Comparison of ENCODE assay signal across 29 cellular contexts in genomic region chr11:64716471-64717267, GRCh38. TPM values are rescaled to one million over a fixed set of nuclear protein-coding genes. Genes with fewer than 3 reads are reported as not detected.
DNase-seq lines count a peak whose midpoint lies in the region; ATAC-seq, FAIRE-seq and TF ChIP-seq lines count a peak whose summit lies in the region.
"Had no signal": no experiment of that assay in that cellular context is flagged by ENCODE, and none has a peak within 500 bp of the region (broad histone marks: within the 10 kb centered on the region; RNA-seq: fewer than 3 reads in every experiment).

No MANE protein-coding gene starts in this region.

- H3K79me2 ChIP-seq in GM12878 (ENCODE audit: control insufficient read depth, insufficient read depth, low read length) = no peaks in the 10 kb centered on the region

- H3K4me1 ChIP-seq in HEK293 (ENCODE audit: control insufficient read depth, insufficient read depth, low read length) (no peaks in the 10 kb centered on the region), GM12878 (ENCODE audit: control insufficient read depth, insufficient read depth, low read length) (peaks cover 7% of the 10 kb centered on the region)
- H3K4me1 ChIP-seq: prostate gland, right lobe of liver, SJCRH30 had no signal

- H3K4me3 Mint-ChIP-seq in nephron progenitor cell = peak overlapping the region; percentile 13
- H3K4me3 Mint-ChIP-seq: activated CD4-positive, alpha-beta T cell treated with anti-CD3 and anti-CD28 coated beads, Interleukin-2, amount 10 ng/mL, durations not matched to agents 24 days and 14 days; activated naive CD8-positive, alpha-beta T cell treated with anti-CD3 and anti-CD28 coated beads, Interleukin-2, amount 50 U/mL, for 24 hours; activated T-cell treated with anti-CD3 and anti-CD28 coated beads, Interleukin-2, amount 50 U/mL, for 4 hours; T-cell; WTC11 had no signal

- H3K36me3 Mint-ChIP-seq in nephron progenitor cell (ENCODE audit: low read depth) = no peaks in the 10 kb centered on the region
- H3K36me3 Mint-ChIP-seq: T-cell, WTC11 had no signal

- POLR2A ChIA-PET in HEK293 (lab: Yijun Ruan, JAX) = interaction anchor here (0.6 kb wide), 1 partner anchor 618 kb away, joined by 4 read pairs; no protein-coding TSS in a partner anchor
- POLR2A ChIA-PET in GM12878 (lab: Charles Lee) = interaction anchor here (1.0 kb wide), 1 partner anchor 13 kb away, joined by 3 read pairs; no protein-coding TSS in a partner anchor

- ATAC-seq in GM12878 = peak; percentile 37
- no peak for ATAC-seq in GM19324 (IDR thresholded peaks at IDR 0.05; ENCODE audit: low FRiP score, unreplicated experiment)
- ATAC-seq: activated naive CD8-positive, alpha-beta T cell treated with anti-CD3 and anti-CD28 coated beads, Interleukin-2, amount 50 U/mL, for 24 hours; activated T-cell treated with anti-CD3 and anti-CD28 coated beads, Interleukin-2, amount 50 U/mL, for 4 hours; right lobe of liver; T-cell; WTC11 had no signal

- H2AFZ ChIP-seq in GM12878 (ENCODE audit: control insufficient read depth, low read depth, low read length) = no peak overlapping the region

- CTCF ChIA-PET in HEK293 (lab: Yijun Ruan, JAX) = interaction anchor here (0.5 to 2.6 kb wide), 4 partner anchors 28 to 399 kb away, joined by 3 to 11 read pairs (median 4); partner anchors contain the start of genes PRDX5 and TRMT112
- CTCF ChIA-PET in GM12878 (lab: Yijun Ruan, JAX) = interaction anchor here (1.9 to 6.7 kb wide), 2 partner anchors 18 to 28 kb away, joined by 7 to 58 read pairs; no protein-coding TSS in a partner anchor

- H3K9me3 Mint-ChIP-seq in nephron progenitor cell = no peaks in the 10 kb centered on the region
- H3K9me3 Mint-ChIP-seq: activated CD4-positive, alpha-beta T cell treated with anti-CD3 and anti-CD28 coated beads, Interleukin-2, amount 10 ng/mL, durations not matched to agents 24 days and 14 days; activated naive CD8-positive, alpha-beta T cell treated with anti-CD3 and anti-CD28 coated beads, Interleukin-2, amount 50 U/mL, for 24 hours; activated T-cell treated with anti-CD3 and anti-CD28 coated beads, Interleukin-2, amount 50 U/mL, for 4 hours; T-cell; WTC11 had no signal

- peaks cover 52% of the 10 kb centered on the region for H3K4me1 Mint-ChIP-seq in nephron progenitor cell

- no peak for TF ChIP-seq EP300 in GM12878 (IDR thresholded peaks at IDR 0.05; ENCODE audit: borderline replicate concordance in 1 of 2, control insufficient read depth in 1 of 2, low read depth in 2 of 2, low read length in 2 of 2)

- BruUV-seq in GM12878 (replicated peaks; lab: Mats Ljungman, UMichigan) = no TSS peak

- intact Hi-C loops in GM12878 (cut with micrococcal nuclease; ENCODE audit: unreplicated experiment) = no loop called here

- DNase-seq in GM12878 (ENCODE audit: low read depth, low spot score) (no peak), nephron progenitor cell (peak; percentile 57), frontal cortex (ENCODE audit: low spot score in 2 of 2) (no peak), NCI-H82 treated with DMSO at 0.1 percent for 48 hours (lab: John Stamatoyannopoulos, UW; ENCODE audit: unreplicated experiment) (no peak), LoVo (ENCODE audit: low spot score) (no peak)
- DNase-seq: activated CD4-positive, alpha-beta T cell treated with anti-CD3 and anti-CD28 coated beads, Interleukin-2, amount 10 ng/mL, durations not matched to agents 24 days and 14 days; activated gamma-delta T cell; activated naive CD8-positive, alpha-beta T cell treated with anti-CD3 and anti-CD28 coated beads, Interleukin-2, amount 50 U/mL, for 24 hours; activated T-cell treated with anti-CD3 and anti-CD28 coated beads, Interleukin-2, amount 50 U/mL, for 4 hours; effector CD8-positive, alpha-beta T cell; HCEC 1CT; Karpas-422; left ventricle myocardium inferior; mesenchymal stem cell; NCI-H2107; NCI-H345; right lobe of liver; SJCRH30; stimulated activated CD4-positive, alpha-beta T cell treated with anti-CD3 and anti-CD28 coated beads, Interleukin-12 subunit alpha, Interleukin-12 subunit beta, amount 100 ng/mL, for 4 hours; stimulated activated CD4-positive, alpha-beta T cell treated with anti-CD3 and anti-CD28 coated beads, Interleukin-2, amount 100 ng/mL, for 48 hours; T-cell had no signal

- H3K27ac ChIP-seq in HEK293 (ENCODE audit: extremely low read depth, low read depth, low read length) (no peak overlapping the region), GM12878 (ENCODE audit: control insufficient read depth, insufficient read depth) (no peak overlapping the region)
- H3K27ac ChIP-seq: coronary artery, epithelial cell of prostate, left ventricle myocardium inferior, prostate gland, right lobe of liver, SJCRH30, tibial nerve had no signal

- H3K9me3 ChIP-seq in HEK293 (ENCODE audit: control insufficient read depth, insufficient read depth, low read depth, low read length) = no peaks in the 10 kb centered on the region
- no peaks in the 10 kb centered on the region for H3K9me3 ChIP-seq in GM12878 (replicated peaks; ENCODE audit: control insufficient read depth, insufficient read depth, low read length)
- H3K9me3 ChIP-seq: left ventricle myocardium inferior, prostate gland, right lobe of liver, SJCRH30, tibial nerve had no signal

- 10% methylated on average over 20 of the region's 21 CpGs for WGBS in GM12878 (ENCODE audit: insufficient coverage, insufficient replicate concordance, low lambda C conversion rate, missing lambda C conversion rate)

- no peak for TF ChIP-seq POLR2A in GM12878 (IDR thresholded peaks at IDR 0.05; ENCODE audit: low read depth, low read length)

- H3K4me3 ChIP-seq in HEK293 (ENCODE audit: low read depth, low read length) = no peak overlapping the region
- H3K4me3 ChIP-seq in GM12878 = no peak overlapping the region
- H3K4me3 ChIP-seq: coronary artery, left ventricle myocardium inferior, prostate gland, right lobe of liver, SJCRH30, tibial nerve had no signal

- H3K27me3 ChIP-seq in GM12878 (replicated peaks in 1 of 2; ENCODE audit: control insufficient read depth in 2 of 2, insufficient read depth in 2 of 2, low read length in 1 of 2) = peaks cover 3 to 7% of the 10 kb centered on the region in 2 experiments; a peak in 3 of 4 replicates

- no peaks in the 10 kb centered on the region for H3K36me3 ChIP-seq in HEK293 (ENCODE audit: control insufficient read depth in 2 of 2, insufficient read depth in 1 of 2, low read length in 2 of 2)
- H3K36me3 ChIP-seq in GM12878 (ENCODE audit: control insufficient read depth in 2 of 2, insufficient read depth in 2 of 2, low read length in 1 of 2) = no peaks in the 10 kb centered on the region; a peak in 1 of 4 replicates
- H3K36me3 ChIP-seq: left ventricle myocardium inferior, prostate gland, right lobe of liver, SJCRH30, tibial nerve had no signal

- H3K27me3 Mint-ChIP-seq in nephron progenitor cell (ENCODE audit: low read depth, poor library complexity) = peaks cover 96% of the 10 kb centered on the region

- RAD21 ChIA-PET in GM12878 (lab: Charles Lee; ENCODE audit: unreplicated experiment) = interaction anchor here (0.5 to 2.6 kb wide), 7 partner anchors 13 to 618 kb away, joined by 3 to 12 read pairs (median 3); no protein-coding TSS in a partner anchor

- in situ Hi-C loops in GM12878 (cut with MboI) = no loop called here

- TF ChIP-seq RAD21 in GM12878 (IDR thresholded peaks at IDR 0.05; ENCODE audit: insufficient read depth, low read depth, low read length) = no peak

- H3K27ac Mint-ChIP-seq in nephron progenitor cell = no peak overlapping the region
- H3K27ac Mint-ChIP-seq: activated CD4-positive, alpha-beta T cell treated with anti-CD3 and anti-CD28 coated beads, Interleukin-2, amount 10 ng/mL, durations not matched to agents 24 days and 14 days; activated naive CD8-positive, alpha-beta T cell treated with anti-CD3 and anti-CD28 coated beads, Interleukin-2, amount 50 U/mL, for 24 hours had no signal

- FAIRE-seq in GM12878 (lab: Jason Lieb, UNC) = no peak
- FAIRE-seq in frontal cortex (lab: Jason Lieb, UNC) = no peak
- FAIRE-seq: astrocyte had no signal

- H4K20me1 ChIP-seq in GM12878 (ENCODE audit: control insufficient read depth, insufficient read depth) = no peaks in the 10 kb centered on the region

- no peak overlapping the region for H3K9ac ChIP-seq in GM12878 (ENCODE audit: control insufficient read depth, insufficient read depth, low read length)

- SMC1A ChIA-PET in GM12878 (lab: Charles Lee; ENCODE audit: uncharacterized antibody, unreplicated experiment) = interaction anchor here (1.5 to 1.7 kb wide), 2 partner anchors 22 to 28 kb away, joined by 3 to 4 read pairs; no protein-coding TSS in a partner anchor

- H3K4me2 ChIP-seq in GM12878 (ENCODE audit: control insufficient read depth, insufficient read depth) = no peak overlapping the region

- no peak for TF ChIP-seq CTCF in HEK293 (tag by site-specific recombination; IDR thresholded peaks at IDR 0.05)
- no peak for TF ChIP-seq CTCF in GM12878 (IDR thresholded peaks at IDR 0.05 in 2 of 3, conservative IDR thresholded peaks at IDR 0.05 in 1 of 3; ENCODE audit: control insufficient read depth in 2 of 3, extremely low read depth in 1 of 3, insufficient read depth in 1 of 3, low read depth in 3 of 3, low read length in 3 of 3)
- TF ChIP-seq CTCF in nephron progenitor cell (IDR thresholded peaks at IDR 0.05) = no peak

RNA-seq across cellular contexts. Expression of gene NRXN2, which starts 6.3 kb away (rescaled TPM):
- 1.8 and 2.7 TPM in 2 replicates for total RNA-seq in GM12878 (2013; cell fraction: nucleolus; rRNA removed)
- 0.06 TPM in 1 of 2 replicates, not detected in the other for total RNA-seq in GM12878 (2014; rRNA removed)
- total RNA-seq in GM12878 (2014; rRNA removed; fragmentation: Illumina TruSeq; extraction: Trizol) = 0.18 and 0.22 TPM in 2 replicates
- total RNA-seq in GM12878 (2021) = 0.29 and 0.74 TPM in 2 replicates
- not detected for polyA plus RNA-seq in GM12878 (2011; ENCODE audit: low read depth)
- polyA plus RNA-seq in GM12878 (2011; rRNA removed) = 1.1 and 1.4 TPM in 2 replicates
- polyA plus RNA-seq in GM12878 (2011; cell fraction: cytosol; rRNA removed) = 2.2 and 2.7 TPM in 2 replicates
- 8.3 and 17.7 TPM in 2 replicates for polyA plus RNA-seq in GM12878 (2011; cell fraction: nucleus; rRNA removed)
- 0.11 and 0.32 TPM in 2 replicates for polyA plus RNA-seq in GM12878 (2012)
- 0.09 TPM in 1 of 2 replicates, not detected in the other for polyA plus RNA-seq in GM12878 (2014; fragmentation: Illumina TruSeq; extraction: Trizol)
- under 1 TPM; 0.03 to 0.07 TPM for polyA plus RNA-seq in GM12878 (2014; fragmentation: Nextera tagmentation; extraction: Ambion mirVana)
- 0.08 and 0.28 TPM in 2 replicates for polyA plus RNA-seq in GM12878 (2014; rRNA removed)
- under 1 TPM; 0.24 to 0.52 TPM for polyA plus RNA-seq in GM12878 (2016; fragmentation: Nextera tagmentation; extraction: Ambion mirVana)
- polyA minus RNA-seq in GM12878 (2011; rRNA and poly(A)+ RNA removed) = 11.6 and 16.6 TPM in 2 replicates
- 9.4 and 11.8 TPM in 2 replicates for polyA minus RNA-seq in GM12878 (2011; cell fraction: cytosol; rRNA and poly(A)+ RNA removed)
- 5.4 and 16.4 TPM in 2 replicates for polyA minus RNA-seq in GM12878 (2011; cell fraction: nucleus; rRNA and poly(A)+ RNA removed)
- total RNA-seq in frontal cortex = 204 TPM

RNA-seq across cellular contexts. Expression of gene RASGRP2, which starts 27.3 kb away (rescaled TPM):
- total RNA-seq in GM12878 (2013; cell fraction: nucleolus; rRNA removed) = 17.4 and 18.5 TPM in 2 replicates
- 5.5 and 6.8 TPM in 2 replicates for total RNA-seq in GM12878 (2014; rRNA removed)
- total RNA-seq in GM12878 (2014; rRNA removed; fragmentation: Illumina TruSeq; extraction: Trizol) = 1.7 and 3.0 TPM in 2 replicates
- 8.3 and 9.0 TPM in 2 replicates for total RNA-seq in GM12878 (2021)
- polyA plus RNA-seq in GM12878 (2011; ENCODE audit: low read depth) = 4.3 TPM
- 3.0 and 6.2 TPM in 2 replicates for polyA plus RNA-seq in GM12878 (2011; rRNA removed)
- polyA plus RNA-seq in GM12878 (2011; cell fraction: cytosol; rRNA removed) = 6.3 and 8.3 TPM in 2 replicates
- polyA plus RNA-seq in GM12878 (2011; cell fraction: nucleus; rRNA removed) = 39.4 and 45.3 TPM in 2 replicates
- 7.1 and 14.4 TPM in 2 replicates for polyA plus RNA-seq in GM12878 (2012)
- polyA plus RNA-seq in GM12878 (2014; fragmentation: Illumina TruSeq; extraction: Trizol) = 2.6 and 2.7 TPM in 2 replicates
- polyA plus RNA-seq in GM12878 (2014; fragmentation: Nextera tagmentation; extraction: Ambion mirVana) = under 1 TPM; 0.26 to 0.66 TPM
- 7.0 and 11.2 TPM in 2 replicates for polyA plus RNA-seq in GM12878 (2014; rRNA removed)
- 1 to 10 TPM; 4.5 to 6.4 TPM for polyA plus RNA-seq in GM12878 (2016; fragmentation: Nextera tagmentation; extraction: Ambion mirVana)
- 2.6 and 3.7 TPM in 2 replicates for polyA minus RNA-seq in GM12878 (2011; rRNA and poly(A)+ RNA removed)
- polyA minus RNA-seq in GM12878 (2011; cell fraction: cytosol; rRNA and poly(A)+ RNA removed) = 2.1 and 3.2 TPM in 2 replicates
- polyA minus RNA-seq in GM12878 (2011; cell fraction: nucleus; rRNA and poly(A)+ RNA removed) = 5.0 and 6.9 TPM in 2 replicates
- 24.9 TPM for total RNA-seq in frontal cortex

RNA-seq across cellular contexts. Expression of gene PYGM, which starts 43.1 kb away (rescaled TPM):
- 2.2 and 3.1 TPM in 2 replicates for total RNA-seq in GM12878 (2013; cell fraction: nucleolus; rRNA removed)
- total RNA-seq in GM12878 (2014; rRNA removed) = 0.27 and 0.34 TPM in 2 replicates
- 0.23 and 0.27 TPM in 2 replicates for total RNA-seq in GM12878 (2014; rRNA removed; fragmentation: Illumina TruSeq; extraction: Trizol)
- 0.28 and 0.35 TPM in 2 replicates for total RNA-seq in GM12878 (2021)
- 0.42 TPM for polyA plus RNA-seq in GM12878 (2011; ENCODE audit: low read depth)
- polyA plus RNA-seq in GM12878 (2011; rRNA removed) = 0.32 and 0.33 TPM in 2 replicates
- 0.19 and 0.20 TPM in 2 replicates for polyA plus RNA-seq in GM12878 (2011; cell fraction: cytosol; rRNA removed)
- polyA plus RNA-seq in GM12878 (2011; cell fraction: nucleus; rRNA removed) = 1.1 and 1.4 TPM in 2 replicates
- 0.80 and 0.88 TPM in 2 replicates for polyA plus RNA-seq in GM12878 (2012)
- polyA plus RNA-seq in GM12878 (2014; fragmentation: Illumina TruSeq; extraction: Trizol) = 0.19 TPM in 1 of 2 replicates, not detected in the other
- under 1 TPM; 0.04 to 0.08 TPM for polyA plus RNA-seq in GM12878 (2014; fragmentation: Nextera tagmentation; extraction: Ambion mirVana)
- 0.61 and 3.7 TPM in 2 replicates for polyA plus RNA-seq in GM12878 (2014; rRNA removed)
- under 1 TPM in 1 of 2 experiments, not detected in 1; 0.04 TPM for polyA plus RNA-seq in GM12878 (2016; fragmentation: Nextera tagmentation; extraction: Ambion mirVana)
- 0.72 and 0.95 TPM in 2 replicates for polyA minus RNA-seq in GM12878 (2011; rRNA and poly(A)+ RNA removed)
- polyA minus RNA-seq in GM12878 (2011; cell fraction: cytosol; rRNA and poly(A)+ RNA removed) = not detected in 2 replicates
- 0.48 and 2.0 TPM in 2 replicates for polyA minus RNA-seq in GM12878 (2011; cell fraction: nucleus; rRNA and poly(A)+ RNA removed)
- 0.82 TPM for total RNA-seq in frontal cortex

Comparison
In these comparisons a context has a peak if more than half of its experiments do, and no peak if none do; other contexts are left out.
1. RNA of gene NRXN2, which starts 6.3 kb away (total RNA-seq): 204 TPM in frontal cortex (single experiment); 0.06 to 2.7 TPM in GM12878; every median in the first group is over 10 times any median in the second.